In genomic region chr15:48435356-48435755, GRCh38 we compare ENCODE assay signal across 24 cellular contexts.
DNase-seq lines count a peak whose midpoint lies in the region; ATAC-seq and TF ChIP-seq lines count a peak whose summit lies in the region.
"Had no signal": no experiment of that assay in that cellular context is flagged by ENCODE, and none has a peak within 500 bp of the region (broad histone marks: within the 10 kb centered on the region; RNA-seq: fewer than 3 reads in every experiment).

No MANE protein-coding gene starts in this region.

- ATAC-seq in left colon, result no peak
- ATAC-seq: A549, GM12878, GM23338, HCT116 had no signal

- peaks cover 76% of the 10 kb centered on the region for H3K36me3 Mint-ChIP-seq in chondrocyte (ENCODE audit: low read depth)
- peaks cover 19% of the 10 kb centered on the region for H3K36me3 Mint-ChIP-seq in mesothelial cell of epicardium
- H3K36me3 Mint-ChIP-seq: CD14-positive monocyte; CD8-positive, alpha-beta memory T cell had no signal

- H3K4me3 Mint-ChIP-seq in chondrocyte (ENCODE audit: unreplicated experiment) (no peak overlapping the region), mesothelial cell of epicardium (no peak overlapping the region)
- H3K4me3 Mint-ChIP-seq: CD14-positive monocyte; CD4-positive, alpha-beta T cell; CD8-positive, alpha-beta memory T cell; GM23338; H9 had no signal

- H3K4me3 ChIP-seq in HEK293 (ENCODE audit: low read depth, low read length), result no peak overlapping the region
- H3K4me3 ChIP-seq: A549; BLaER1 treated with 17β-estradiol and CSF1 and Interleukin-3, amounts not matched to agents 10 nM and 100 nM; GM12878; GM23338 had no signal

- H3K4me1 Mint-ChIP-seq in chondrocyte (ENCODE audit: low read depth), result peaks cover 63% of the 10 kb centered on the region
- H3K4me1 Mint-ChIP-seq in mesothelial cell of epicardium, result peaks cover 8% of the 10 kb centered on the region
- H3K4me1 Mint-ChIP-seq: CD14-positive monocyte; CD8-positive, alpha-beta memory T cell had no signal

- H3K27ac ChIP-seq in HEK293 (ENCODE audit: extremely low read depth, low read depth, low read length), result no peak overlapping the region
- H3K27ac ChIP-seq: A549; BLaER1 treated with 17β-estradiol and CSF1 and Interleukin-3, amounts not matched to agents 10 nM and 100 nM had no signal

- CTCF ChIA-PET in HEK293 (lab: Yijun Ruan, JAX), result no interaction called here

- no peaks in the 10 kb centered on the region for H3K9me3 ChIP-seq in HEK293 (ENCODE audit: control insufficient read depth, insufficient read depth, low read depth, low read length)
- H3K9me3 ChIP-seq: A549; BE2C; BLaER1 treated with 17β-estradiol and CSF1 and Interleukin-3, amounts not matched to agents 10 nM and 100 nM had no signal

- intact Hi-C loops in left colon (cut with DNase I, micrococcal nuclease), result no loop called here

- H3K27ac Mint-ChIP-seq in chondrocyte (ENCODE audit: unreplicated experiment), result peak overlapping the region; percentile 70
- H3K27ac Mint-ChIP-seq in mesothelial cell of epicardium, result peak overlapping the region; percentile 7
- H3K27ac Mint-ChIP-seq: CD14-positive monocyte; CD4-positive, alpha-beta T cell; CD8-positive, alpha-beta memory T cell; GM23338; H9 had no signal

- no peak for DNase-seq in chondrocyte (ENCODE audit: low spot score)
- no peak for DNase-seq in mesothelial cell of epicardium (ENCODE audit: low spot score in 2 of 2, unreplicated experiment in 2 of 2)
- no peak for DNase-seq in NCI-H526 treated with DMSO at 0.1 percent for 48 hours (lab: John Stamatoyannopoulos, UW)
- DNase-seq in stimulated activated CD4-positive, alpha-beta T cell treated with anti-CD3 and anti-CD28 coated beads, Interleukin-1b, Interleukin-23, amount 100 ng/mL, for 48 hours, result no peak
- no peak for DNase-seq in left colon
- no peak for DNase-seq in hippocampal formation (lab: John Stamatoyannopoulos, UW)
- DNase-seq: 8988T; ACHN; AML-193; BE2C; CD4-positive, alpha-beta T cell; CD8-positive, alpha-beta memory T cell; DMS 273 treated with DMSO at 0.1 percent for 48 hours; DMS79; EL; GDM1; H9 had no signal

- POLR2A ChIA-PET in HEK293 (lab: Yijun Ruan, JAX), result no interaction called here

- no peaks in the 10 kb centered on the region for H3K9me3 Mint-ChIP-seq in chondrocyte (ENCODE audit: low read depth)
- no peaks in the 10 kb centered on the region for H3K9me3 Mint-ChIP-seq in mesothelial cell of epicardium
- H3K9me3 Mint-ChIP-seq: CD4-positive, alpha-beta T cell; CD8-positive, alpha-beta memory T cell; GM23338; H9 had no signal

- H3K4me1 ChIP-seq in HEK293 (ENCODE audit: control insufficient read depth, insufficient read depth, low read length), result no peaks in the 10 kb centered on the region
- H3K4me1 ChIP-seq: A549; BE2C; BLaER1 treated with 17β-estradiol and CSF1 and Interleukin-3, amounts not matched to agents 10 nM and 100 nM had no signal

- peaks cover 0 to 30% of the 10 kb centered on the region in 2 experiments; a peak in 2 of 3 replicates for H3K36me3 ChIP-seq in HEK293 (ENCODE audit: control insufficient read depth in 2 of 2, insufficient read depth in 1 of 2, low read length in 2 of 2)
- H3K36me3 ChIP-seq: BE2C; BLaER1 treated with 17β-estradiol and CSF1 and Interleukin-3, amounts not matched to agents 10 nM and 100 nM had no signal

- no peaks in the 10 kb centered on the region for H3K27me3 Mint-ChIP-seq in chondrocyte (ENCODE audit: low read depth)
- H3K27me3 Mint-ChIP-seq in mesothelial cell of epicardium (ENCODE audit: low read depth), result no peaks in the 10 kb centered on the region
- H3K27me3 Mint-ChIP-seq: CD4-positive, alpha-beta T cell; CD8-positive, alpha-beta memory T cell had no signal

- no peak for TF ChIP-seq CTCF in HEK293 (tag by site-specific recombination; IDR thresholded peaks at IDR 0.05)
- TF ChIP-seq CTCF in chondrocyte (IDR thresholded peaks at IDR 0.05), result no peak
- TF ChIP-seq CTCF in mesothelial cell of epicardium (IDR thresholded peaks at IDR 0.05; ENCODE audit: unreplicated experiment), result no peak

TF ChIP-seq in HEK293, 187 proteins besides CTCF, POLR2A, EP300 and RAD21:
- TF ChIP-seq, protein P1, sequence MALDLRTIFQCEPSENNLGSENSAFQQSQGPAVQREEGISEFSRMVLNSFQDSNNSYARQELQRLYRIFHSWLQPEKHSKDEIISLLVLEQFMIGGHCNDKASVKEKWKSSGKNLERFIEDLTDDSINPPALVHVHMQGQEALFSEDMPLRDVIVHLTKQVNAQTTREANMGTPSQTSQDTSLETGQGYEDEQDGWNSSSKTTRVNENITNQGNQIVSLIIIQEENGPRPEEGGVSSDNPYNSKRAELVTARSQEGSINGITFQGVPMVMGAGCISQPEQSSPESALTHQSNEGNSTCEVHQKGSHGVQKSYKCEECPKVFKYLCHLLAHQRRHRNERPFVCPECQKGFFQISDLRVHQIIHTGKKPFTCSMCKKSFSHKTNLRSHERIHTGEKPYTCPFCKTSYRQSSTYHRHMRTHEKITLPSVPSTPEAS (tag by site-specific recombination; IDR thresholded peaks at IDR 0.05), result 0 out of 2 replicates have a peak, but pooled peaks have one; percentile 24
- TF ChIP-seq ZNF426 (tag by site-specific recombination; IDR thresholded peaks at IDR 0.05), result no peak
